In the genomic region with DNA sequence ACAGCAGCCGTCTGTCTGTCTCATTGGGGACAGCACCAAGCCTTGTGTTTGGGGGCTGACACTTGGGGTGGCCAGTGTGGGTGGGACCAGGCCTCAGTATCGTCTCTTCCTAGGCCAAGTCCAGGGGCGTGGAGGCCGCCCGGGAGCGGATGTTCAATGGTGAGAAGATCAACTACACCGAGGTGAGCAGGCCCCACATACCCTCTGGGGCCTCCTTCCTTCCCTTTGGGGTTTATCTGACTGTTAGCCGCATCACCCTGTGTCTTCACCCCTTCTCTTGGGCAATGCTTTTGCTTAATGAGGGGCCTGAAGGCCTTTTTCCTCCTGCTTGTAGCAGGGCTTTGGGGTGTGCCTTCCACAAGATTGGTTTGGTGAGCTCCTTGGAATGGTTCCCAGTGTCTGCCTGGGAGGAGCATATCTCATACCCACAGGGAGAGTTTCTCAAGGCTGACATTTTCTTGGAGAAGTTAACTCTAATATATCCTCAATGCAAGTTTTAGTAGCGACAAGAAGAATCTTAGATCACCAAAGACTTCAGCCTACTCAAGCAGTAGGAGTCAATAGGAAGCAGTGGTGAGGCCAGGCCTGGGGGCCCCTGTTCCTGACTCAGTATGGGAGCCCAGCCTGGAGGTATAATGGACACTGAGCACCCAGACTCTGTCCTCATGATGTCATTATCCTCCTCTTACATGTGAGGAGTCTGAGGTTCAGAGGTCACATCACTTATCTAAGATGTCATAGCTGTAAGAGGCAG, we compare ENCODE assay signal across 8 cellular contexts. TPM values are rescaled to one million over a fixed set of nuclear protein-coding genes. Genes with fewer than 3 reads are reported as not detected.
DNase-seq lines count a peak whose midpoint lies in the region; ATAC-seq, FAIRE-seq and TF ChIP-seq lines count a peak whose summit lies in the region.

No MANE protein-coding gene starts in this region.

- H3K27me3 Mint-ChIP-seq in astrocyte (ENCODE audit: low read depth, unreplicated experiment), result no peaks in the 10 kb centered on the region

- H3K27ac ChIP-seq in HUES6 (ENCODE audit: low read depth, low read length) (no peak overlapping the region), astrocyte (ENCODE audit: low read depth, low read length) (no peak overlapping the region)

- H3K4me1 ChIP-seq in HUES6 (ENCODE audit: control insufficient read depth, insufficient read depth, low read length) (peaks cover 7% of the 10 kb centered on the region), astrocyte (ENCODE audit: insufficient read depth, low read length) (peaks cover 12% of the 10 kb centered on the region)

- peak overlapping the region; percentile 89 for H3K4me2 ChIP-seq in astrocyte (ENCODE audit: low read length)

- peaks cover 21% of the 10 kb centered on the region for H3K36me3 Mint-ChIP-seq in astrocyte (ENCODE audit: low read depth, unreplicated experiment)

- H2AFZ ChIP-seq in astrocyte (ENCODE audit: low read depth, low read length), result no peak overlapping the region

- H3K9me3 ChIP-seq in HUES6 (ENCODE audit: control insufficient read depth, insufficient read depth, low read depth, low read length), result no peaks in the 10 kb centered on the region
- H3K9me3 ChIP-seq in astrocyte (ENCODE audit: insufficient read depth, low read depth, low read length), result no peaks in the 10 kb centered on the region

- H3K36me3 ChIP-seq in HUES6 (ENCODE audit: control insufficient read depth, insufficient read depth, low read length), result peaks cover 52% of the 10 kb centered on the region
- peaks cover 14% of the 10 kb centered on the region for H3K36me3 ChIP-seq in astrocyte (ENCODE audit: insufficient read depth, low read length)

- peaks cover 11% of the 10 kb centered on the region for H3K4me1 Mint-ChIP-seq in astrocyte (ENCODE audit: low read depth, unreplicated experiment)

- peak; percentile 67 for DNase-seq in AG20443 (ENCODE audit: low spot score)
- DNase-seq in astrocyte (ENCODE audit: low read depth), result peak; percentile 60
- peak; percentile 50 for DNase-seq in myocyte (ENCODE audit: low read depth)
- no peak for DNase-seq in Ammon's horn (ENCODE audit: low spot score)
- no peak for DNase-seq in NCI-H526 treated with DMSO at 0.1 percent for 48 hours (lab: John Stamatoyannopoulos, UW)
- DNase-seq in ureter (ENCODE audit: low spot score), result no peak

- peak overlapping the region; percentile 96 for H3K4me3 Mint-ChIP-seq in astrocyte (ENCODE audit: unreplicated experiment)

- no peak overlapping the region for H3K27ac Mint-ChIP-seq in astrocyte (ENCODE audit: unreplicated experiment)

- H3K4me3 ChIP-seq in HUES6 (ENCODE audit: low read depth, low read length), result peak overlapping the region; percentile 89; the same call in 1 of the 2 replicates
- no peak overlapping the region for H3K4me3 ChIP-seq in astrocyte (ENCODE audit: insufficient read depth, low read depth, low read length)

- H4K20me1 ChIP-seq in astrocyte (ENCODE audit: insufficient read depth, low read length), result peaks cover 37% of the 10 kb centered on the region

- no peaks in the 10 kb centered on the region for H3K9me3 Mint-ChIP-seq in astrocyte (ENCODE audit: unreplicated experiment)

- H3K9ac ChIP-seq in HUES6 (ENCODE audit: low read length) (no peak overlapping the region), astrocyte (ENCODE audit: low read length) (no peak overlapping the region)

- no peak for FAIRE-seq in astrocyte (lab: Jason Lieb, UNC)

- peaks cover 39% of the 10 kb centered on the region for H3K79me2 ChIP-seq in astrocyte (ENCODE audit: insufficient read depth, low read length)

- no peak for ATAC-seq in GM21360 (IDR thresholded peaks at IDR 0.05; ENCODE audit: unreplicated experiment)

- no peaks in the 10 kb centered on the region for H3K27me3 ChIP-seq in HUES6 (ENCODE audit: control insufficient read depth, insufficient read depth, low read length)
- no peaks in the 10 kb centered on the region for H3K27me3 ChIP-seq in astrocyte (ENCODE audit: insufficient read depth, low read length)

- TF ChIP-seq CTCF in astrocyte (IDR thresholded peaks at IDR 0.05; ENCODE audit: insufficient read depth, low read depth, low read length), result no peak

RNA-seq across cellular contexts. Expression of gene GPI, which starts 1.9 kb away (rescaled TPM):
- 249 and 258 TPM in 2 replicates for total RNA-seq in astrocyte
- total RNA-seq in myocyte, result 111 and 124 TPM in 2 replicates
- polyA plus RNA-seq in myocyte (2012), result 271 TPM
- total RNA-seq in ureter, result 229 TPM

RNA-seq across cellular contexts. Expression of gene PDCD2L, which starts 37.4 kb away (rescaled TPM):
- total RNA-seq in astrocyte, result 12.0 and 12.6 TPM in 2 replicates
- total RNA-seq in myocyte, result 23.9 and 28.3 TPM in 2 replicates
- polyA plus RNA-seq in myocyte (2012), result 11.7 TPM
- total RNA-seq in ureter, result 10.6 TPM

Comparison
In these comparisons a context has a peak if more than half of its experiments do, and no peak if none do; other contexts are left out.
1. DNase-seq: peak in AG20443 (single experiment), astrocyte (single experiment) and myocyte (single experiment); none in Ammon's horn (single experiment), NCI-H526 treated with DMSO at 0.1 percent for 48 hours (single experiment) and ureter (single experiment).